14 cellular contexts compared by ENCODE assay signal in the genomic region with DNA sequence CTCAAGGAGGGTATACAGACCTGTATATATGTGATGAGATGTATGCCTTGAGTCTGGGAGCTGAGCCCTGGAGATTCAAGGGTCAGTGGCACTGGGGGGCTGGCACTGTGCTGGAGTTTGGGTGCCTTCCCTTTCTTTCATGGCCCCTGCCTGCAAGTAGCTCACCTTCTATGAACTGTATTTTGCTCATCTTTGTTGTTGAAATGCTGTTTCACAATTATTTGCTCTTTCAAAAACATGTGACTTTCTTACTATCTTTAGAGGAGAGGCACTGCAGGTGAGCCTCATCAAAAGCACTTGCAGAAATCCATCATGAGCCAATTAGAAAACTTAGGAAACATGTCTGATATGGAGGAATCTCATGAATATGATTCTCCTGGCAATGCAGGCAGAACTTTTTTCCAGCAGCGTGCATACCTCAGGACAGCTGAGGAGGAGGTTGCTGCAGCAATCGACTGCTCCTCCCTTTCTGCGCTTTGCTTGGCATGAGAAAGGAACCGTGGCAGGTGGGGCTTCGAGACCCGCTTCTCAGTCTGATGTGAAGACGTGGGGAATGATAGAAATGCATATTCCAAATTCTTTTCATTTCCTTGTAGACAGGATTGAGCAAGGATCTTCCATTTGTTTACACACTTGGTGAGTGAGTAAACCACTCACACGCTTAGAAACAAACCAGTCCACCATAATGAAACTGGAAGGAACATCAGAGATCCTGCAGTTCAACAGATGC.
DNase-seq lines count a peak whose midpoint lies in the region; ATAC-seq and TF ChIP-seq lines count a peak whose summit lies in the region.
"Had no signal": no experiment of that assay in that cellular context is flagged by ENCODE, and none has a peak within 500 bp of the region (broad histone marks: within the 10 kb centered on the region; RNA-seq: fewer than 3 reads in every experiment).

No MANE protein-coding gene starts in this region.

- peak; percentile 48 to 82 for ATAC-seq in upper lobe of left lung (ENCODE audit: low FRiP score in 2 of 2)

- H3K27me3 ChIP-seq in breast epithelium (no peaks in the 10 kb centered on the region), brain microvascular endothelial cell (replicated peaks) (no peaks in the 10 kb centered on the region), upper lobe of left lung (no peaks in the 10 kb centered on the region)

- no peaks in the 10 kb centered on the region for H3K36me3 Mint-ChIP-seq in MCF 10A (ENCODE audit: insufficient read depth, unreplicated experiment)
- H3K36me3 Mint-ChIP-seq in immature natural killer cell = no peaks in the 10 kb centered on the region
- H3K36me3 Mint-ChIP-seq: activated naive CD4-positive, alpha-beta T cell treated with anti-CD3 and anti-CD28 coated beads, Interleukin-2, amount 10 ng/mL, durations not matched to agents 7 days and 5 days had no signal

- TF ChIP-seq POLR2A in breast epithelium (IDR thresholded peaks at IDR 0.05) (no peak), upper lobe of left lung (IDR thresholded peaks at IDR 0.05) (no peak)

- H3K9me3 ChIP-seq in breast epithelium = no peaks in the 10 kb centered on the region
- H3K9me3 ChIP-seq in upper lobe of left lung = no peaks in the 10 kb centered on the region

- intact Hi-C loops in MCF 10A (cut with micrococcal nuclease) (no loop called here), breast epithelium (cut with DNase I; ENCODE audit: low total_unique reads) (no loop called here)

- DNase-seq in MCF 10A (ENCODE audit: unreplicated experiment) (peak; percentile 41), breast epithelium (ENCODE audit: low spot score in 2 of 2) (no peak), brain microvascular endothelial cell (peak; percentile 14), islet precursor cell (peak; percentile 47), upper lobe of left lung (no peak), immature natural killer cell (no peak), NCI-H446 treated with DMSO at 0.1 percent for 48 hours (lab: John Stamatoyannopoulos, UW) (no peak)
- no peak for DNase-seq in activated CD8-positive, alpha-beta memory T cell treated with anti-CD3 and anti-CD28 coated beads for 24 hours
- DNase-seq: activated naive CD4-positive, alpha-beta T cell treated with anti-CD3 and anti-CD28 coated beads, Interleukin-2, amount 10 ng/mL, durations not matched to agents 7 days and 5 days; COR-L47; OCI-M1 had no signal

- H3K27me3 Mint-ChIP-seq in MCF 10A (ENCODE audit: insufficient read depth, unreplicated experiment) (peaks cover 14% of the 10 kb centered on the region), immature natural killer cell (ENCODE audit: low read depth in 3 of 3) (peaks cover 4 to 7% (median 4%) of the 10 kb centered on the region in 3 donors)

- peak overlapping the region; percentile 9 for H3K4me3 Mint-ChIP-seq in MCF 10A (ENCODE audit: unreplicated experiment)
- no peak overlapping the region for H3K4me3 Mint-ChIP-seq in immature natural killer cell
- H3K4me3 Mint-ChIP-seq: activated naive CD4-positive, alpha-beta T cell treated with anti-CD3 and anti-CD28 coated beads, Interleukin-2, amount 10 ng/mL, durations not matched to agents 7 days and 5 days; central memory CD8-positive, alpha-beta T cell had no signal

- in situ Hi-C loops in brain microvascular endothelial cell (cut with HindIII; ENCODE audit: low pct_ligation_motif_present, low sequenced_read_pairs) = no loop called here

- BruUV-seq in MCF 10A (replicated peaks; lab: Mats Ljungman, UMichigan) = no TSS peak

- H3K4me1 Mint-ChIP-seq in MCF 10A (ENCODE audit: insufficient read depth, unreplicated experiment) (peaks cover 24% of the 10 kb centered on the region), immature natural killer cell (no peaks in the 10 kb centered on the region)
- H3K4me1 Mint-ChIP-seq: activated naive CD4-positive, alpha-beta T cell treated with anti-CD3 and anti-CD28 coated beads, Interleukin-2, amount 10 ng/mL, durations not matched to agents 7 days and 5 days; central memory CD8-positive, alpha-beta T cell had no signal

- TF ChIP-seq CTCF in MCF 10A (IDR thresholded peaks at IDR 0.05; ENCODE audit: unreplicated experiment) (no peak), breast epithelium (IDR thresholded peaks at IDR 0.05) (no peak), brain microvascular endothelial cell (IDR thresholded peaks at IDR 0.05; ENCODE audit: low read depth, low read length, missing control alignments) (no peak), upper lobe of left lung (IDR thresholded peaks at IDR 0.05) (no peak)

- H3K4me3 ChIP-seq in breast epithelium (no peak overlapping the region), brain microvascular endothelial cell (ENCODE audit: low read depth, low read length) (no peak overlapping the region), upper lobe of left lung (no peak overlapping the region)

- H3K36me3 ChIP-seq in breast epithelium (no peaks in the 10 kb centered on the region), brain microvascular endothelial cell (replicated peaks) (no peaks in the 10 kb centered on the region), upper lobe of left lung (no peaks in the 10 kb centered on the region)

- H3K4me1 ChIP-seq in breast epithelium = no peaks in the 10 kb centered on the region
- peaks cover 0 to 10% (median 2%) of the 10 kb centered on the region in 4 donors for H3K4me1 ChIP-seq in upper lobe of left lung

- CTCF ChIA-PET in MCF 10A (lab: Yijun Ruan, JAX) = interaction anchor here (0.5 to 0.6 kb wide), 2 partner anchors 304 to 507 kb away, joined by 3 read pairs; no protein-coding TSS in a partner anchor

- H3K9me3 Mint-ChIP-seq in MCF 10A (ENCODE audit: unreplicated experiment) = peaks cover 11% of the 10 kb centered on the region
- H3K9me3 Mint-ChIP-seq in immature natural killer cell = peaks cover 0 to 4% (median 0%) of the 10 kb centered on the region in 6 donors
- H3K9me3 Mint-ChIP-seq: activated naive CD4-positive, alpha-beta T cell treated with anti-CD3 and anti-CD28 coated beads, Interleukin-2, amount 10 ng/mL, durations not matched to agents 7 days and 5 days; central memory CD8-positive, alpha-beta T cell had no signal

- TF ChIP-seq EP300 in upper lobe of left lung (IDR thresholded peaks at IDR 0.05) = no peak

- H3K27ac ChIP-seq in breast epithelium (no peak overlapping the region), brain microvascular endothelial cell (no peak overlapping the region), upper lobe of left lung (peak overlapping the region; percentile 26 to 44 (median 35))
- H3K27ac ChIP-seq: 22Rv1, VCaP had no signal

- H3K27ac Mint-ChIP-seq in MCF 10A (ENCODE audit: low read depth, unreplicated experiment) (peak overlapping the region; percentile 47), immature natural killer cell (no peak overlapping the region)
- H3K27ac Mint-ChIP-seq: activated naive CD4-positive, alpha-beta T cell treated with anti-CD3 and anti-CD28 coated beads, Interleukin-2, amount 10 ng/mL, durations not matched to agents 7 days and 5 days had no signal

- 36 to 42% methylated on average over 8 of the region's 8 CpGs for WGBS in upper lobe of left lung, 2 donors

- POLR2A ChIA-PET in MCF 10A (lab: Yijun Ruan, JAX) = interaction anchor here (0.8 kb wide), 1 partner anchor 45 kb away, joined by 3 read pairs; no protein-coding TSS in a partner anchor

Comparison
In these comparisons a context has a peak if more than half of its experiments do, and no peak if none do; other contexts are left out.
1. DNase-seq: peak in MCF 10A (single experiment), brain microvascular endothelial cell (single experiment) and islet precursor cell (single experiment); none in breast epithelium (0 of 2), upper lobe of left lung (0 of 2), activated CD8-positive, alpha-beta memory T cell treated with anti-CD3 and anti-CD28 coated beads for 24 hours (single experiment), immature natural killer cell (0 of 3) and NCI-H446 treated with DMSO at 0.1 percent for 48 hours (single experiment).
2. H3K27ac ChIP-seq: peak in upper lobe of left lung (4 of 4); none in breast epithelium (0 of 2) and brain microvascular endothelial cell (single experiment).